Comparison of ENCODE assay signal across 12 cellular contexts in the genomic region with DNA sequence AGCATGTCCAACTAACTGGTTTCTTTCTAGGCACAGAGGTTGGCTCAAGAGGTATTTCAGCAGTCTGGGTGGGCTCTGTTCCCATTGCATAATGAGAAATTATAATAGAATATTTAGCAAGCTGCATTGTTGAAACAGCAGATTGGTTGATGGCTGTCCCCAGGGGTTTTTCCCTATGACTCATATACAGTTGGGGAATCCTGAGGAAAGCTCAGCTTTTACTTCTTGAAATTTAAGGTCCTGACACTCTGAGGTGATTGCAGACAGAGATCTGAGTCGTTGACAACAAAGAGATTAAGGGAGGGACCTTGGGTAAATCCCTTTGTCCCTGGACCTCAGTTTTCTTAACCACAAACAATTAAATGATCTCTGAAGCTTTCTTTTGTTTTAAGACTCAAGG. TPM values are rescaled to one million over a fixed set of nuclear protein-coding genes. Genes with fewer than 3 reads are reported as not detected.
DNase-seq lines count a peak whose midpoint lies in the region; ATAC-seq, FAIRE-seq and TF ChIP-seq lines count a peak whose summit lies in the region.
"Had no signal": no experiment of that assay in that cellular context is flagged by ENCODE, and none has a peak within 500 bp of the region (broad histone marks: within the 10 kb centered on the region; RNA-seq: fewer than 3 reads in every experiment).

No MANE protein-coding gene starts in this region.

- no peaks in the 10 kb centered on the region for H3K79me2 ChIP-seq in GM12878 (ENCODE audit: control insufficient read depth, insufficient read depth, low read length)

- no peak overlapping the region for H3K9ac ChIP-seq in GM12878 (ENCODE audit: control insufficient read depth, insufficient read depth, low read length)
- H3K9ac ChIP-seq: SK-N-SH had no signal

- H3K4me3 ChIP-seq in GM12865 (ENCODE audit: low read depth, low read length) (no peak overlapping the region), GM12878 (no peak overlapping the region), lower leg skin (ENCODE audit: low read depth, poor library complexity, severe bottlenecking) (no peak overlapping the region)
- H3K4me3 ChIP-seq: skin epidermis had no signal

- POLR2A ChIA-PET in GM12878 (lab: Charles Lee) (no interaction called here), WTC11 (lab: Charles Lee) (no interaction called here)

- RAD21 ChIA-PET in GM12878 (lab: Charles Lee; ENCODE audit: unreplicated experiment), result interaction anchor here (0.5 to 4.7 kb wide), 5 partner anchors 13 to 315 kb away, joined by 3 to 28 read pairs (median 3); no protein-coding TSS in a partner anchor

- no peak for FAIRE-seq in GM12878 (lab: Jason Lieb, UNC)

- H3K4me1 ChIP-seq in GM12878 (ENCODE audit: control insufficient read depth, insufficient read depth, low read length), result no peaks in the 10 kb centered on the region

- SMC1A ChIA-PET in GM12878 (lab: Charles Lee; ENCODE audit: uncharacterized antibody, unreplicated experiment), result interaction anchor here (0.6 to 4.9 kb wide), 6 partner anchors 9 to 240 kb away, joined by 3 to 46 read pairs (median 4); no protein-coding TSS in a partner anchor

- no peaks in the 10 kb centered on the region; the same call in 2 of the 3 replicates for H3K9me3 ChIP-seq in GM12878 (replicated peaks; ENCODE audit: control insufficient read depth, insufficient read depth, low read length)
- H3K9me3 ChIP-seq: SK-N-SH had no signal

- no peak overlapping the region for H3K4me2 ChIP-seq in GM12878 (ENCODE audit: control insufficient read depth, insufficient read depth)
- H3K4me2 ChIP-seq: SK-N-SH had no signal

- no peak overlapping the region for H3K4me3 Mint-ChIP-seq in natural killer cell treated with Interleukin-12 subunit alpha and Interleukin-12 subunit beta and Interleukin-15 and Interleukin-18, amount 100 ng/mL, for 72 hours
- no peak overlapping the region for H3K4me3 Mint-ChIP-seq in WTC11
- H3K4me3 Mint-ChIP-seq: mesothelial cell of epicardium had no signal

- DNase-seq in GM12865 (ENCODE audit: low read depth), result peak; percentile 35
- DNase-seq in LHCN-M2 (ENCODE audit: low read depth), result peak; percentile 52
- DNase-seq in GM12878 (ENCODE audit: low read depth, low spot score), result no peak
- no peak for DNase-seq in natural killer cell treated with Interleukin-12 subunit alpha and Interleukin-12 subunit beta and Interleukin-15 and Interleukin-18, amount 100 ng/mL, for 72 hours (ENCODE audit: low spot score)
- no peak for DNase-seq in DMS153 (lab: John Stamatoyannopoulos, UW)
- no peak for DNase-seq in WTC11 (ENCODE audit: low spot score)
- no peak for DNase-seq in lower leg skin (ENCODE audit: low spot score in 2 of 2)
- DNase-seq: NCI-H1092 treated with DMSO at 0.1 percent for 48 hours, SK-N-SH had no signal

- intact Hi-C loops in GM12878 (cut with micrococcal nuclease; ENCODE audit: unreplicated experiment) (no loop called here), lower leg skin (cut with DNase I; ENCODE audit: low total_unique reads) (no loop called here)

- no peak for TF ChIP-seq EP300 in GM12878 (IDR thresholded peaks at IDR 0.05; ENCODE audit: borderline replicate concordance in 1 of 2, control insufficient read depth in 1 of 2, low read depth in 2 of 2, low read length in 2 of 2)

- peak; percentile 85 for ATAC-seq in GM12878
- ATAC-seq in natural killer cell treated with Interleukin-12 subunit alpha and Interleukin-12 subunit beta and Interleukin-15 and Interleukin-18, amount 100 ng/mL, for 72 hours, result peak; percentile 48 to 88
- ATAC-seq in WTC11, result no peak

- TF ChIP-seq CTCF in GM12865 (IDR thresholded peaks at IDR 0.05; ENCODE audit: insufficient read depth, low read depth, low read length, missing control alignments) (no peak), GM12878 (IDR thresholded peaks at IDR 0.05 in 2 of 3, conservative IDR thresholded peaks at IDR 0.05 in 1 of 3; ENCODE audit: control insufficient read depth in 2 of 3, extremely low read depth in 1 of 3, insufficient read depth in 1 of 3, low read depth in 3 of 3, low read length in 3 of 3) (no peak), WTC11 (IDR thresholded peaks at IDR 0.05) (no peak), lower leg skin (IDR thresholded peaks at IDR 0.05) (no peak)

- peaks cover 4% of the 10 kb centered on the region for H3K36me3 Mint-ChIP-seq in natural killer cell treated with Interleukin-12 subunit alpha and Interleukin-12 subunit beta and Interleukin-15 and Interleukin-18, amount 100 ng/mL, for 72 hours
- H3K36me3 Mint-ChIP-seq in WTC11, result peaks cover 3% of the 10 kb centered on the region; the same call in 1 of the 2 replicates
- H3K36me3 Mint-ChIP-seq: mesothelial cell of epicardium had no signal

- H3K9me3 Mint-ChIP-seq in natural killer cell treated with Interleukin-12 subunit alpha and Interleukin-12 subunit beta and Interleukin-15 and Interleukin-18, amount 100 ng/mL, for 72 hours, result no peaks in the 10 kb centered on the region
- peaks cover 15% of the 10 kb centered on the region for H3K9me3 Mint-ChIP-seq in WTC11

- no peak for TF ChIP-seq POLR2A in GM12878 (IDR thresholded peaks at IDR 0.05; ENCODE audit: low read depth, low read length)
- TF ChIP-seq POLR2A in lower leg skin (IDR thresholded peaks at IDR 0.05), result no peak

- H4K20me1 ChIP-seq in GM12878 (ENCODE audit: control insufficient read depth, insufficient read depth), result no peaks in the 10 kb centered on the region; the same call in 1 of the 2 replicates

- no TSS peak for BruUV-seq in GM12878 (replicated peaks; lab: Mats Ljungman, UMichigan)

- CTCF ChIA-PET in GM12878 (lab: Yijun Ruan, JAX), result interaction anchor here (0.9 to 1.8 kb wide), 6 partner anchors 21 to 583 kb away, joined by 3 to 7 read pairs (median 4); no protein-coding TSS in a partner anchor
- CTCF ChIA-PET in WTC11 (lab: Charles Lee), result no interaction called here

- WGBS in GM12878 (ENCODE audit: insufficient coverage, insufficient replicate concordance, low lambda C conversion rate, missing lambda C conversion rate), result 0% methylated on average over 1 of the region's 1 CpG
- WGBS in lower leg skin, 2 donors, result 5 to 6% methylated on average over 1 of the region's 1 CpG

- H3K27ac Mint-ChIP-seq in natural killer cell treated with Interleukin-12 subunit alpha and Interleukin-12 subunit beta and Interleukin-15 and Interleukin-18, amount 100 ng/mL, for 72 hours, result no peak overlapping the region
- H3K27ac Mint-ChIP-seq in WTC11, result no peak overlapping the region
- H3K27ac Mint-ChIP-seq: mesothelial cell of epicardium had no signal

- H3K27ac ChIP-seq in GM12878 (ENCODE audit: control insufficient read depth, insufficient read depth), result no peak overlapping the region
- H3K27ac ChIP-seq: epithelial cell of prostate, skin epidermis had no signal

- H3K27me3 Mint-ChIP-seq in natural killer cell treated with Interleukin-12 subunit alpha and Interleukin-12 subunit beta and Interleukin-15 and Interleukin-18, amount 100 ng/mL, for 72 hours, result peaks cover 0 to 11% of the 10 kb centered on the region in 2 donors
- H3K27me3 Mint-ChIP-seq in WTC11 (ENCODE audit: low read depth), result peaks cover 12% of the 10 kb centered on the region

- no peaks in the 10 kb centered on the region for H3K36me3 ChIP-seq in GM12878 (ENCODE audit: control insufficient read depth in 2 of 2, insufficient read depth in 2 of 2, low read length in 1 of 2)

- no peaks in the 10 kb centered on the region; a peak in 1 of 4 replicates for H3K27me3 ChIP-seq in GM12878 (replicated peaks in 1 of 2; ENCODE audit: control insufficient read depth in 2 of 2, insufficient read depth in 2 of 2, low read length in 1 of 2)

- H2AFZ ChIP-seq in GM12878 (ENCODE audit: control insufficient read depth, low read depth, low read length), result no peak overlapping the region

- in situ Hi-C loops in GM12878 (cut with MboI), result no loop called here

- TF ChIP-seq RAD21 in GM12878 (IDR thresholded peaks at IDR 0.05; ENCODE audit: insufficient read depth, low read depth, low read length), result no peak

- H3K4me1 Mint-ChIP-seq in natural killer cell treated with Interleukin-12 subunit alpha and Interleukin-12 subunit beta and Interleukin-15 and Interleukin-18, amount 100 ng/mL, for 72 hours (ENCODE audit: low read depth in 2 of 2), result peaks cover 8 to 11% of the 10 kb centered on the region in 2 donors
- peaks cover 4% of the 10 kb centered on the region for H3K4me1 Mint-ChIP-seq in WTC11

TF ChIP-seq in GM12878, 131 proteins besides CTCF, POLR2A, EP300 and RAD21 (continues in another document):
- TF ChIP-seq BHLHE40 (IDR thresholded peaks at IDR 0.05; ENCODE audit: borderline replicate concordance in 1 of 2, low read depth in 2 of 2, low read length in 1 of 2), result 0 out of 4 replicates have a peak, but pooled peaks of 1 of the 2 experiments have one; percentile 10

RNA-seq across cellular contexts. Expression of gene TNFSF8, which starts 38.3 kb away (rescaled TPM):
- total RNA-seq in LHCN-M2 (2014; rRNA removed), result not detected in 2 replicates
- not detected for polyA plus RNA-seq in LHCN-M2 (2012)
- total RNA-seq in GM12878 (2013; cell fraction: nucleolus; rRNA removed), result not detected in 2 replicates
- total RNA-seq in GM12878 (2014; rRNA removed), result not detected in 2 replicates
- not detected in 2 replicates for total RNA-seq in GM12878 (2014; rRNA removed; fragmentation: Illumina TruSeq; extraction: Trizol)
- total RNA-seq in GM12878 (2021), result 0.11 and 0.15 TPM in 2 replicates
- not detected for polyA plus RNA-seq in GM12878 (2011; ENCODE audit: low read depth)
- 0.04 and 0.10 TPM in 2 replicates for polyA plus RNA-seq in GM12878 (2011; rRNA removed)
- 0.03 and 0.04 TPM in 2 replicates for polyA plus RNA-seq in GM12878 (2011; cell fraction: cytosol; rRNA removed)
- 0.09 TPM in 1 of 2 replicates, not detected in the other for polyA plus RNA-seq in GM12878 (2011; cell fraction: nucleus; rRNA removed)
- polyA plus RNA-seq in GM12878 (2012), result not detected in 2 replicates
- not detected in 2 replicates for polyA plus RNA-seq in GM12878 (2014; fragmentation: Illumina TruSeq; extraction: Trizol)
- under 1 TPM in 1 of 2 experiments, not detected in 1; 0.29 TPM for polyA plus RNA-seq in GM12878 (2014; fragmentation: Nextera tagmentation; extraction: Ambion mirVana)
- not detected in 2 replicates for polyA plus RNA-seq in GM12878 (2014; rRNA removed)
- not detected for polyA plus RNA-seq in GM12878 (2016; fragmentation: Nextera tagmentation; extraction: Ambion mirVana)
- 0.22 TPM in 1 of 2 replicates, not detected in the other for polyA minus RNA-seq in GM12878 (2011; rRNA and poly(A)+ RNA removed)
- polyA minus RNA-seq in GM12878 (2011; cell fraction: cytosol; rRNA and poly(A)+ RNA removed), result not detected in 2 replicates
- polyA minus RNA-seq in GM12878 (2011; cell fraction: nucleus; rRNA and poly(A)+ RNA removed), result not detected in 2 replicates
- total RNA-seq in natural killer cell treated with Interleukin-12 subunit alpha and Interleukin-12 subunit beta and Interleukin-15 and Interleukin-18, amount 100 ng/mL, for 72 hours, result 1 to 10 TPM; 1.3 to 1.9 TPM
- total RNA-seq in WTC11 (2021), result 0.25 TPM in 1 of 3 replicates, not detected in the others
- 1 to 10 TPM in 2 of 4 donors, under 1 TPM in 2; 0.27 to 2.5 (median 0.93) TPM for total RNA-seq in lower leg skin
- total RNA-seq: mesothelial cell of epicardium had no signal
- polyA plus RNA-seq: SK-N-SH had no signal

Comparison
In these comparisons a context has a peak if more than half of its experiments do, and no peak if none do; other contexts are left out.
1. DNase-seq: peak in GM12865 (single experiment) and LHCN-M2 (single experiment); none in GM12878 (single experiment), natural killer cell treated with Interleukin-12 subunit alpha and Interleukin-12 subunit beta and Interleukin-15 and Interleukin-18, amount 100 ng/mL, for 72 hours (single experiment), DMS153 (single experiment), WTC11 (single experiment) and lower leg skin (0 of 2).